17 cellular contexts compared by ENCODE assay signal in the genomic region with DNA sequence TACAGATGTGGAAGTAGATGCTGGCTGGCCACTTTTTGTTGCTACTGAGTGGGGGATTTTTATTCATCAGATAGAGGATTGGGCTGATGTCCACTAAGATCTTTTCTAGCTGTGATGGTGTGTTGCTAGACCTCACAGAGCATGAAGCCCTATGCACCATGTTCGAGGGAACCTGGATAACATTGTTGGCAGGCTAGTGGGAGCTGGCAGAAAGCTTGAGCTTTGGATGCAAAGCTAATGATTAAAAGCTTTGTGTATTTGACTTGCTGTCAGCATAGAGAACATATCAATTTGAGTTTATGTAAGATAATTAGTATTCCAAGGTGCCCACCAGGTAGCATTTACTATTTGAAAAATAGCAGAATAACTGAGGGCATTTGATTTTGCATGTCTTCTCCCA. TPM values are rescaled to one million over a fixed set of nuclear protein-coding genes. Genes with fewer than 3 reads are reported as not detected.
DNase-seq lines count a peak whose midpoint lies in the region; ATAC-seq, FAIRE-seq and TF ChIP-seq lines count a peak whose summit lies in the region.
"Had no signal": no experiment of that assay in that cellular context is flagged by ENCODE, and none has a peak within 500 bp of the region (broad histone marks: within the 10 kb centered on the region; RNA-seq: fewer than 3 reads in every experiment).

No MANE protein-coding gene starts in this region.

- H3K9me3 Mint-ChIP-seq in CD4-positive, alpha-beta T cell, result no peaks in the 10 kb centered on the region
- H3K9me3 Mint-ChIP-seq in WTC11 (no peaks in the 10 kb centered on the region), naive B cell (peaks cover 0 to 5% (median 0%) of the 10 kb centered on the region in 7 donors)

- TF ChIP-seq CTCF in CD4-positive, alpha-beta T cell (IDR thresholded peaks at IDR 0.05), result no peak
- TF ChIP-seq CTCF in WTC11 (IDR thresholded peaks at IDR 0.05), result no peak

- no peak for TF ChIP-seq POLR2A in GM12892 (IDR thresholded peaks at IDR 0.05; ENCODE audit: low read depth, low read length)

- no peak overlapping the region for H3K27ac ChIP-seq in CD4-positive, alpha-beta T cell (ENCODE audit: low read depth, low read length)
- H3K27ac ChIP-seq: sigmoid colon, tibial artery had no signal

- peak; percentile 73 for FAIRE-seq in GM12892 (lab: Jason Lieb, UNC)
- FAIRE-seq: islet of Langerhans had no signal

- H3K9me3 ChIP-seq in CD4-positive, alpha-beta T cell (ENCODE audit: control insufficient read depth, low read length), result no peaks in the 10 kb centered on the region
- H3K9me3 ChIP-seq: sigmoid colon, tibial artery had no signal

- H3K4me1 Mint-ChIP-seq in CD4-positive, alpha-beta T cell (ENCODE audit: low read depth), result peaks cover 49% of the 10 kb centered on the region
- H3K4me1 Mint-ChIP-seq in WTC11 (peaks cover 61% of the 10 kb centered on the region), naive B cell (peaks cover 72 to 93% (median 80%) of the 10 kb centered on the region in 3 donors)

- POLR2A ChIA-PET in CD4-positive, alpha-beta T cell (lab: Charles Lee), result interaction anchor here (0.6 to 1.2 kb wide), 3 partner anchors 10 to 58 kb away, joined by 3 read pairs; no protein-coding TSS in a partner anchor
- POLR2A ChIA-PET in WTC11 (lab: Charles Lee), result interaction anchor here (0.5 kb wide), 1 partner anchor 16 kb away, joined by 5 read pairs; no protein-coding TSS in a partner anchor

- peak overlapping the region; percentile 54 for H3K27ac Mint-ChIP-seq in CD4-positive, alpha-beta T cell
- peak overlapping the region; percentile 26; the same call in 1 of the 2 replicates for H3K27ac Mint-ChIP-seq in WTC11
- H3K27ac Mint-ChIP-seq in naive B cell, result peak overlapping the region; percentile 31 to 99 (median 88)

- H3K36me3 Mint-ChIP-seq in CD4-positive, alpha-beta T cell (ENCODE audit: low read depth), result peaks cover 63% of the 10 kb centered on the region
- peaks cover 43% of the 10 kb centered on the region for H3K36me3 Mint-ChIP-seq in WTC11
- peaks cover 18 to 37% of the 10 kb centered on the region in 2 donors for H3K36me3 Mint-ChIP-seq in naive B cell

- H3K4me3 Mint-ChIP-seq in CD4-positive, alpha-beta T cell, result no peak overlapping the region
- H3K4me3 Mint-ChIP-seq in WTC11, result no peak overlapping the region
- peak overlapping the region in 6 of 8 donors; percentile 3 to 22 (median 18) for H3K4me3 Mint-ChIP-seq in naive B cell

- no peaks in the 10 kb centered on the region for H3K27me3 Mint-ChIP-seq in CD4-positive, alpha-beta T cell
- H3K27me3 Mint-ChIP-seq in WTC11 (ENCODE audit: low read depth), result no peaks in the 10 kb centered on the region
- no peaks in the 10 kb centered on the region for H3K27me3 Mint-ChIP-seq in naive B cell

- CTCF ChIA-PET in CD4-positive, alpha-beta T cell (lab: Charles Lee), result interaction anchor here (0.6 to 1.3 kb wide), 3 partner anchors 38 to 350 kb away, joined by 3 to 4 read pairs (median 3); no protein-coding TSS in a partner anchor
- CTCF ChIA-PET in WTC11 (lab: Charles Lee), result interaction anchor here (1.3 to 1.8 kb wide), 2 partner anchors 9 to 140 kb away, joined by 4 to 6 read pairs; no protein-coding TSS in a partner anchor

- intact Hi-C loops in CD4-positive, alpha-beta T cell (cut with DNase I, micrococcal nuclease), result no loop called here

- ATAC-seq in CD4-positive, alpha-beta T cell (ENCODE audit: poor library complexity), result no peak
- ATAC-seq in WTC11 (no peak), naive B cell (ENCODE audit: low read depth in 2 of 2) (no peak), HG02588 (IDR thresholded peaks at IDR 0.05; ENCODE audit: unreplicated experiment) (no peak)

- no peak for DNase-seq in CD4-positive, alpha-beta T cell
- DNase-seq in GM12892 (ENCODE audit: insufficient read length), result no peak
- DNase-seq in WTC11 (ENCODE audit: low spot score), result no peak
- no peak for DNase-seq in naive B cell
- no peak for DNase-seq in hepatic stellate cell (ENCODE audit: low spot score)
- no peak for DNase-seq in dedifferentiated amniotic fluid mesenchymal stem cell (ENCODE audit: extremely low spot score)
- DNase-seq: activated gamma-delta T cell; dermis blood vessel endothelial cell; midbrain; NCI-H1048; NCI-H526; nucleus accumbens; sigmoid colon; stimulated activated CD4-positive, alpha-beta T cell treated with anti-CD3 and anti-CD28 coated beads, Interleukin-2, amount 100 ng/mL, for 24 hours; tibial artery had no signal

- H3K27me3 ChIP-seq in CD4-positive, alpha-beta T cell (ENCODE audit: control insufficient read depth, insufficient read depth, low read length), result no peaks in the 10 kb centered on the region
- H3K27me3 ChIP-seq: sigmoid colon, tibial artery had no signal

TF ChIP-seq in WTC11, 78 proteins besides CTCF, POLR2A, EP300 and RAD21:
- TF ChIP-seq NR3C1 (CRISPR knock-in tag; conservative IDR thresholded peaks at IDR 0.05; ENCODE audit: low read depth) (no peak), MXD4 (CRISPR knock-in tag; IDR thresholded peaks at IDR 0.05; ENCODE audit: borderline replicate concordance) (no peak), PRDM15 (CRISPR knock-in tag; IDR thresholded peaks at IDR 0.05) (no peak), HMGXB4 (CRISPR knock-in tag; IDR thresholded peaks at IDR 0.05) (no peak)

RNA-seq across cellular contexts. Expression of gene ST6GAL1, which starts 59.1 kb away (rescaled TPM):
- 10 to 100 TPM; 27.6 to 29.1 TPM for total RNA-seq in CD4-positive, alpha-beta T cell
- polyA plus RNA-seq in GM12892 (2012; ENCODE audit: missing spikeins), result 127 TPM
- 82.5 to 87.5 TPM (median 83.4 TPM) in 3 replicates for total RNA-seq in WTC11 (2021)
- polyA plus RNA-seq in naive B cell (ENCODE audit: low read depth in 6 of 6), result 100 to 1,000 TPM; 210 to 330 (median 253) TPM

Comparison
In these comparisons a context has a peak if more than half of its experiments do, and no peak if none do; other contexts are left out.
1. H3K27ac Mint-ChIP-seq: peak in every context shown above with its lines; median percentile 88 in naive B cell; 54 in CD4-positive, alpha-beta T cell; 26 in WTC11.
2. H3K4me3 Mint-ChIP-seq: peak in naive B cell (6 of 8); none in CD4-positive, alpha-beta T cell (single experiment) and WTC11 (single experiment).